ENCODE assay signal across 11 cellular contexts in genomic region chr3:133742351-133743091, GRCh38. TPM values are rescaled to one million over a fixed set of nuclear protein-coding genes. Genes with fewer than 3 reads are reported as not detected.
DNase-seq lines count a peak whose midpoint lies in the region; ATAC-seq, FAIRE-seq and TF ChIP-seq lines count a peak whose summit lies in the region.
"Had no signal": no experiment of that assay in that cellular context is flagged by ENCODE, and none has a peak within 500 bp of the region (broad histone marks: within the 10 kb centered on the region; RNA-seq: fewer than 3 reads in every experiment).

No MANE protein-coding gene starts in this region.

- intact Hi-C loops in pancreas (cut with DNase I), result no loop called here
- intact Hi-C loops in activated T-helper 1 cell treated with anti-CD3 and anti-CD28 coated beads, Interleukin-12 subunit alpha, Interleukin-12 subunit beta, Interleukin-2, Interleukin-4 antibody, amounts not matched to agents 30 ng/mL and 10 ng/mL and 1 ng/mL, durations not matched to agents 14 hours and 24 hours and 36 hours (cut with micrococcal nuclease), result no loop called here
- intact Hi-C loops in Right ventricle myocardium inferior (cut with DNase I), result no loop called here

- TF ChIP-seq CTCF in pancreas (IDR thresholded peaks at IDR 0.05), result no peak
- no peak for TF ChIP-seq CTCF in mesothelial cell of epicardium (IDR thresholded peaks at IDR 0.05; ENCODE audit: unreplicated experiment)

- DNase-seq in Daoy (ENCODE audit: low read depth) (peak; percentile 49), NCI-H1092 treated with DMSO at 0.1 percent for 48 hours (lab: John Stamatoyannopoulos, UW) (peak; percentile 49), brain pericyte (ENCODE audit: low read depth, low spot score) (peak; percentile 24), pancreas (no peak), mesothelial cell of epicardium (ENCODE audit: low spot score in 2 of 2, unreplicated experiment in 2 of 2) (no peak), Right ventricle myocardium inferior (ENCODE audit: missing footprints) (no peak), Karpas-422 (no peak)
- DNase-seq in activated T-helper 1 cell treated with anti-CD3 and anti-CD28 coated beads, Interleukin-12 subunit alpha, Interleukin-12 subunit beta, Interleukin-2, Interleukin-4 antibody, amounts not matched to agents 30 ng/mL and 10 ng/mL and 1 ng/mL, durations not matched to agents 14 hours and 24 hours and 36 hours (ENCODE audit: low spot score), result no peak
- DNase-seq: activated CD8-positive, alpha-beta T cell treated with anti-CD3 and anti-CD28 coated beads, Interleukin-2, amount 10 ng/mL, durations not matched to agents 7 days and 5 days had no signal

- no peaks in the 10 kb centered on the region for H3K9me2 ChIP-seq in Karpas-422 (replicated peaks; ENCODE audit: insufficient read depth, low read length)

- H3K4me2 ChIP-seq in Karpas-422 (ENCODE audit: low read depth, low read length, poor library complexity, severe bottlenecking), result no peak overlapping the region

- no peaks in the 10 kb centered on the region for H4K20me1 ChIP-seq in Karpas-422 (ENCODE audit: insufficient read depth, low read depth, low read length)

- ATAC-seq in pancreas (peak in 3 of 4 donors; percentile 61 to 73 (median 68)), Right ventricle myocardium inferior (no peak)
- ATAC-seq: activated CD8-positive, alpha-beta T cell treated with anti-CD3 and anti-CD28 coated beads, Interleukin-2, amount 10 ng/mL, durations not matched to agents 7 days and 5 days had no signal

- WGBS in pancreas, 2 donors, result 21 to 33% methylated on average over 9 of the region's 9 CpGs

- H2AFZ ChIP-seq in Karpas-422 (ENCODE audit: low read length), result no peak overlapping the region

- no peak for FAIRE-seq in pancreas (lab: Jason Lieb, UNC)

- H3K36me3 ChIP-seq in pancreas, result no peaks in the 10 kb centered on the region
- no peaks in the 10 kb centered on the region for H3K36me3 ChIP-seq in Karpas-422 (ENCODE audit: insufficient read depth, low read length)

- no peak overlapping the region for H3K4me3 ChIP-seq in pancreas
- no peak overlapping the region for H3K4me3 ChIP-seq in Karpas-422 (ENCODE audit: low read length)
- H3K4me3 ChIP-seq: coronary artery had no signal

- no peaks in the 10 kb centered on the region for H3K4me1 Mint-ChIP-seq in activated T-helper 1 cell treated with anti-CD3 and anti-CD28 coated beads, Interleukin-12 subunit alpha, Interleukin-12 subunit beta, Interleukin-2, Interleukin-4 antibody, amounts not matched to agents 30 ng/mL and 10 ng/mL and 1 ng/mL, durations not matched to agents 14 hours and 24 hours and 36 hours (ENCODE audit: low read depth)
- peaks cover 9% of the 10 kb centered on the region for H3K4me1 Mint-ChIP-seq in mesothelial cell of epicardium

- H3K27me3 ChIP-seq in pancreas (no peaks in the 10 kb centered on the region), Karpas-422 (ENCODE audit: low read length) (no peaks in the 10 kb centered on the region)

- no peak overlapping the region for H3K27ac Mint-ChIP-seq in activated T-helper 1 cell treated with anti-CD3 and anti-CD28 coated beads, Interleukin-12 subunit alpha, Interleukin-12 subunit beta, Interleukin-2, Interleukin-4 antibody, amounts not matched to agents 30 ng/mL and 10 ng/mL and 1 ng/mL, durations not matched to agents 14 hours and 24 hours and 36 hours
- H3K27ac Mint-ChIP-seq in mesothelial cell of epicardium, result no peak overlapping the region
- H3K27ac Mint-ChIP-seq: activated CD8-positive, alpha-beta T cell treated with anti-CD3 and anti-CD28 coated beads, Interleukin-2, amount 10 ng/mL, durations not matched to agents 7 days and 5 days had no signal

- no peak overlapping the region for H3K4me3 Mint-ChIP-seq in activated T-helper 1 cell treated with anti-CD3 and anti-CD28 coated beads, Interleukin-12 subunit alpha, Interleukin-12 subunit beta, Interleukin-2, Interleukin-4 antibody, amounts not matched to agents 30 ng/mL and 10 ng/mL and 1 ng/mL, durations not matched to agents 14 hours and 24 hours and 36 hours
- no peak overlapping the region for H3K4me3 Mint-ChIP-seq in mesothelial cell of epicardium
- H3K4me3 Mint-ChIP-seq: activated CD8-positive, alpha-beta T cell treated with anti-CD3 and anti-CD28 coated beads, Interleukin-2, amount 10 ng/mL, durations not matched to agents 7 days and 5 days; neural crest cell had no signal

- no peak overlapping the region for H3K9ac ChIP-seq in Karpas-422 (ENCODE audit: low read length)

- no peaks in the 10 kb centered on the region for H3K9me3 ChIP-seq in pancreas
- H3K9me3 ChIP-seq in Karpas-422 (ENCODE audit: low read length), result no peaks in the 10 kb centered on the region

- H3K4me1 ChIP-seq in pancreas (peaks cover 0 to 6% (median 0%) of the 10 kb centered on the region in 3 donors), Karpas-422 (ENCODE audit: low read length) (no peaks in the 10 kb centered on the region)

- H3K27ac ChIP-seq in pancreas (peak overlapping the region in 1 of 4 donors; percentile 18), Karpas-422 (ENCODE audit: low read length) (no peak overlapping the region)
- H3K27ac ChIP-seq: coronary artery had no signal

- no peaks in the 10 kb centered on the region for H3K9me3 Mint-ChIP-seq in activated T-helper 1 cell treated with anti-CD3 and anti-CD28 coated beads, Interleukin-12 subunit alpha, Interleukin-12 subunit beta, Interleukin-2, Interleukin-4 antibody, amounts not matched to agents 30 ng/mL and 10 ng/mL and 1 ng/mL, durations not matched to agents 14 hours and 24 hours and 36 hours
- H3K9me3 Mint-ChIP-seq in mesothelial cell of epicardium, result peaks cover 7% of the 10 kb centered on the region
- H3K9me3 Mint-ChIP-seq: neural crest cell had no signal

- no peaks in the 10 kb centered on the region for H3K79me2 ChIP-seq in Karpas-422 (ENCODE audit: low read length)

- H3K27me3 Mint-ChIP-seq in activated T-helper 1 cell treated with anti-CD3 and anti-CD28 coated beads, Interleukin-12 subunit alpha, Interleukin-12 subunit beta, Interleukin-2, Interleukin-4 antibody, amounts not matched to agents 30 ng/mL and 10 ng/mL and 1 ng/mL, durations not matched to agents 14 hours and 24 hours and 36 hours (ENCODE audit: insufficient read depth), result peaks cover 31% of the 10 kb centered on the region
- peaks cover 3% of the 10 kb centered on the region for H3K27me3 Mint-ChIP-seq in mesothelial cell of epicardium (ENCODE audit: low read depth)

- no peaks in the 10 kb centered on the region for H3K36me3 Mint-ChIP-seq in activated T-helper 1 cell treated with anti-CD3 and anti-CD28 coated beads, Interleukin-12 subunit alpha, Interleukin-12 subunit beta, Interleukin-2, Interleukin-4 antibody, amounts not matched to agents 30 ng/mL and 10 ng/mL and 1 ng/mL, durations not matched to agents 14 hours and 24 hours and 36 hours (ENCODE audit: low read depth)
- no peaks in the 10 kb centered on the region for H3K36me3 Mint-ChIP-seq in mesothelial cell of epicardium

RNA-seq across cellular contexts. Expression of gene TF, which starts 3.7 kb away (rescaled TPM):
- total RNA-seq in Daoy (2014; rRNA removed; shearing (Covaris generic)), result not detected in 2 replicates
- 10 to 100 TPM in 2 of 6 donors, 1 to 10 TPM in 4; 1.1 to 30.7 (median 8.2) TPM for total RNA-seq in pancreas
- 1 to 10 TPM; 3.4 to 3.9 TPM for polyA plus RNA-seq in pancreas
- 0.02 TPM in 1 of 2 replicates, not detected in the other for total RNA-seq in activated T-helper 1 cell treated with anti-CD3 and anti-CD28 coated beads, Interleukin-12 subunit alpha, Interleukin-12 subunit beta, Interleukin-2, Interleukin-4 antibody, amounts not matched to agents 30 ng/mL and 10 ng/mL and 1 ng/mL, durations not matched to agents 14 hours and 24 hours and 36 hours
- total RNA-seq in mesothelial cell of epicardium, result 5.2 to 6.4 TPM (median 5.7 TPM) in 3 replicates
- total RNA-seq in Right ventricle myocardium inferior, result 15.7 TPM
- total RNA-seq in Karpas-422 (2014; rRNA removed; shearing (Covaris generic); ENCODE audit: low replicate concordance), result 0.36 and 1.6 TPM in 2 replicates

Comparison
In these comparisons a context has a peak if more than half of its experiments do, and no peak if none do; other contexts are left out.
1. DNase-seq: peak in Daoy (single experiment), NCI-H1092 treated with DMSO at 0.1 percent for 48 hours (single experiment) and brain pericyte (single experiment); none in pancreas (0 of 6), activated T-helper 1 cell treated with anti-CD3 and anti-CD28 coated beads, Interleukin-12 subunit alpha, Interleukin-12 subunit beta, Interleukin-2, Interleukin-4 antibody, amounts not matched to agents 30 ng/mL and 10 ng/mL and 1 ng/mL, durations not matched to agents 14 hours and 24 hours and 36 hours (single experiment), mesothelial cell of epicardium (0 of 2), Right ventricle myocardium inferior (single experiment) and Karpas-422 (single experiment).